In the genomic region with DNA sequence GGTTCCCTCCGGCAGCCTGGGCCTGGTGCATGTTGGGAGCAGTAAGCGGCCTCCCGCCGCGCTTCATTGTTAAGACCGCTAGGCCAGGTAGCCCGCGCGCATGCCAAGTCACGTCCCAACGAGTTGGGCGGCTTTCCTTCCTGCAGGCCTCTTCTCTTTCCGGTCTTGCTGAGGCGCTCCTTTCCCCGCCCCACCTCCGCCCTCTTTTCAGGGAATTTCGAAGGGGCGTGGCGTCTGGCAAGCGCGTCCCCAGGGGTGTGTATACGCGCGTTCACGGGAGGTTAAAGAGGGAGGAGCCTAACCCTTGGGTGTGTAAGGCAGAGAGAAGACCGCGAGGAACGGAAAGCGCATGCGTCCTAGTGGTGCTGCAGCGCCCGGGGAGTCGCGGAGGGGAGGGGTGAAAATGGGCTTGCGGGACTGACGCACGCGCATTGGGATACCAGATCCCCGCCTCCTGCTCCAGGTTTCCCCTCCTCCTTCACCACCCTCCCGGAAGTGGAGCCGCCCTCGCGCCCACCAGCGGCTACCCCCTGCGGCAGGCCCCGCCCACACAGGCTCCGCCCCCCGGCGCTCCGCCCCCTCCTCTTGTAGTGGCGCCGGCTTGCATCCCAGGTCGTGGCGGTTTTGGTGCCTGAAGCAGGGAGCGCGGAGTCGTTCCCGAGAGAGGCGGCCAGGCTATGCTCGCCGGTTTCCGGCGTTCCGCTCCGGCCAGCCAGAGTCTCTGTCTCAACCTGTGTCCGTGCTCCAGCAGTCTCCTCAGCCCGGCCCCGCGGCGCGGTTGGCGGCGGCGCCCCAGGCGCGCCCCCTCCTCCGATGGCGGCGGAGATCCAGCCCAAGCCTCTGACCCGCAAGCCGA, we compare ENCODE assay signal across 1 cellular context.
A peak's percentile ranks its signal among the peaks of the same experiment; 100 is the strongest.
TF ChIP-seq lines count a peak whose summit lies in the region.

A gene with protein sequence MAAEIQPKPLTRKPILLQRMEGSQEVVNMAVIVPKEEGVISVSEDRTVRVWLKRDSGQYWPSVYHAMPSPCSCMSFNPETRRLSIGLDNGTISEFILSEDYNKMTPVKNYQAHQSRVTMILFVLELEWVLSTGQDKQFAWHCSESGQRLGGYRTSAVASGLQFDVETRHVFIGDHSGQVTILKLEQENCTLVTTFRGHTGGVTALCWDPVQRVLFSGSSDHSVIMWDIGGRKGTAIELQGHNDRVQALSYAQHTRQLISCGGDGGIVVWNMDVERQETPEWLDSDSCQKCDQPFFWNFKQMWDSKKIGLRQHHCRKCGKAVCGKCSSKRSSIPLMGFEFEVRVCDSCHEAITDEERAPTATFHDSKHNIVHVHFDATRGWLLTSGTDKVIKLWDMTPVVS (plus strand): TSS at position 588 of the 856 bp plus-strand sequence. CDS start 226 bp downstream, at position 814.

TF ChIP-seq in HCT116, 20 proteins besides CTCF, POLR2A, EP300 and RAD21 (continued from another document):
- TF ChIP-seq, protein P1, sequence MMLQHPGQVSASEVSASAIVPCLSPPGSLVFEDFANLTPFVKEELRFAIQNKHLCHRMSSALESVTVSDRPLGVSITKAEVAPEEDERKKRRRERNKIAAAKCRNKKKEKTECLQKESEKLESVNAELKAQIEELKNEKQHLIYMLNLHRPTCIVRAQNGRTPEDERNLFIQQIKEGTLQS (IDR thresholded peaks at IDR 0.05): no peak
- TF ChIP-seq JUND (IDR thresholded peaks at IDR 0.05) (no peak), POLR2AphosphoS5 (IDR thresholded peaks at IDR 0.05; ENCODE audit: low read depth, low read length) (peak; percentile 73), SRF (IDR thresholded peaks at IDR 0.05; ENCODE audit: low read depth) (no peak)
